Comparison of ENCODE assay signal across 2 cellular contexts in genomic region chr1:83976920-83977319, GRCh38.
TF ChIP-seq lines count a peak whose summit lies in the region.

No MANE protein-coding gene starts in this region.

TF ChIP-seq in HepG2, 621 proteins besides CTCF, POLR2A, EP300 and RAD21:
- TF ChIP-seq MAFK (conservative IDR thresholded peaks at IDR 0.05 in 1 of 2, IDR thresholded peaks at IDR 0.05 in 1 of 2; ENCODE audit: low read length in 2 of 2) = peak; percentile 46 to 83; a peak in 3 of 4 replicates
- peak; percentile 46 for TF ChIP-seq MAFF (IDR thresholded peaks at IDR 0.05; ENCODE audit: low read depth, low read length)
- TF ChIP-seq NCOA1 (CRISPR knock-in tag; IDR thresholded peaks at IDR 0.05) = no peak
TF ChIP-seq in HepG2: peak in this region for 2.

TF ChIP-seq in K562, 482 proteins besides CTCF, POLR2A, EP300 and RAD21:
- no peak for TF ChIP-seq HEY1 (CRISPR knock-in tag; IDR thresholded peaks at IDR 0.05; ENCODE audit: borderline replicate concordance)
- TF ChIP-seq MAFK (IDR thresholded peaks at IDR 0.05; ENCODE audit: low read length) = peak; percentile 45; the same call in 1 of the 2 replicates
- TF ChIP-seq STAT6 (CRISPR knock-in tag; IDR thresholded peaks at IDR 0.05) = no peak
- TF ChIP-seq, protein P1, sequence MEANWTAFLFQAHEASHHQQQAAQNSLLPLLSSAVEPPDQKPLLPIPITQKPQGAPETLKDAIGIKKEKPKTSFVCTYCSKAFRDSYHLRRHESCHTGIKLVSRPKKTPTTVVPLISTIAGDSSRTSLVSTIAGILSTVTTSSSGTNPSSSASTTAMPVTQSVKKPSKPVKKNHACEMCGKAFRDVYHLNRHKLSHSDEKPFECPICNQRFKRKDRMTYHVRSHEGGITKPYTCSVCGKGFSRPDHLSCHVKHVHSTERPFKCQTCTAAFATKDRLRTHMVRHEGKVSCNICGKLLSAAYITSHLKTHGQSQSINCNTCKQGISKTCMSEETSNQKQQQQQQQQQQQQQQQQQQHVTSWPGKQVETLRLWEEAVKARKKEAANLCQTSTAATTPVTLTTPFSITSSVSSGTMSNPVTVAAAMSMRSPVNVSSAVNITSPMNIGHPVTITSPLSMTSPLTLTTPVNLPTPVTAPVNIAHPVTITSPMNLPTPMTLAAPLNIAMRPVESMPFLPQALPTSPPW (CRISPR knock-in tag; IDR thresholded peaks at IDR 0.05) = no peak
- no peak for TF ChIP-seq STAT5A (IDR thresholded peaks at IDR 0.05; ENCODE audit: borderline replicate concordance, low read length)
- TF ChIP-seq KAT2B (IDR thresholded peaks at IDR 0.05; ENCODE audit: low read depth, low read length) = no peak
- no peak for TF ChIP-seq PATZ1 (CRISPR knock-in tag; IDR thresholded peaks at IDR 0.05; ENCODE audit: borderline replicate concordance)
- no peak for TF ChIP-seq CAMTA2 (CRISPR knock-in tag; conservative IDR thresholded peaks at IDR 0.05)
- TF ChIP-seq GATA2 (CRISPR knock-in tag; IDR thresholded peaks at IDR 0.05) = no peak
- TF ChIP-seq MAFF (IDR thresholded peaks at IDR 0.05; ENCODE audit: low read length) = peak; percentile 51; the same call in 1 of the 2 replicates
- TF ChIP-seq MAFG (tag; conservative IDR thresholded peaks at IDR 0.05) = peak; percentile 57
- TF ChIP-seq ZNF316 (IDR thresholded peaks at IDR 0.05) = peak; percentile 86
- TF ChIP-seq KDM4B (IDR thresholded peaks at IDR 0.05; ENCODE audit: borderline replicate concordance in 2 of 2, low read depth in 1 of 2) = no peak
- peak; percentile 68 for TF ChIP-seq C11orf30 (IDR thresholded peaks at IDR 0.05; ENCODE audit: low read depth)
TF ChIP-seq in K562: peak in this region for 5.
